Comparison of ENCODE assay signal across 8 cellular contexts in genomic region chr20:53677447-53678314, GRCh38.
DNase-seq lines count a peak whose midpoint lies in the region; ATAC-seq and TF ChIP-seq lines count a peak whose summit lies in the region.

No MANE protein-coding gene starts in this region.

- intact Hi-C loops in uterus (cut with DNase I; ENCODE audit: low total_unique reads) = no loop called here

- no peak for TF ChIP-seq POLR2A in uterus (IDR thresholded peaks at IDR 0.05)

- DNase-seq in AG10803 (ENCODE audit: low read depth) (peak; percentile 29), NCI-H2227 (lab: John Stamatoyannopoulos, UW; ENCODE audit: unreplicated experiment) (peak; percentile 51), uterus (peak; percentile 22 to 41), NCI-H748 treated with DMSO at 0.1 percent for 48 hours (lab: John Stamatoyannopoulos, UW) (no peak), NCI-H1930 (lab: John Stamatoyannopoulos, UW) (no peak)

- H3K36me3 ChIP-seq in liver (ENCODE audit: control insufficient read depth in 4 of 4, insufficient read depth in 3 of 4, low read depth in 1 of 4, low read length in 3 of 4) = no peaks in the 10 kb centered on the region
- H3K36me3 ChIP-seq in uterus = no peaks in the 10 kb centered on the region

- no peak overlapping the region for H3K4me3 ChIP-seq in AG10803 (ENCODE audit: low read length)
- peak overlapping the region in 2 of 3 donors; percentile 11 to 19 for H3K4me3 ChIP-seq in liver (ENCODE audit: low read depth in 1 of 3, low read length in 3 of 3)
- H3K4me3 ChIP-seq in uterus = no peak overlapping the region

- ATAC-seq in GM19455 (IDR thresholded peaks at IDR 0.05; ENCODE audit: unreplicated experiment) = no peak

- peaks cover 33% of the 10 kb centered on the region for H3K4me1 Mint-ChIP-seq in activated naive CD4-positive, alpha-beta T cell treated with anti-CD3 and anti-CD28 coated beads, Interleukin-2, amount 50 U/mL, for 24 hours

- 16% methylated on average over 12 of the region's 12 CpGs for WGBS in liver

- H3K27ac ChIP-seq in liver (ENCODE audit: low read depth in 1 of 2, low read length in 2 of 2) = peak overlapping the region; percentile 84 to 96
- peak overlapping the region; percentile 2 to 40 for H3K27ac ChIP-seq in uterus

- no peaks in the 10 kb centered on the region for H3K36me3 Mint-ChIP-seq in activated naive CD4-positive, alpha-beta T cell treated with anti-CD3 and anti-CD28 coated beads, Interleukin-2, amount 50 U/mL, for 24 hours

- H3K27me3 ChIP-seq in liver (ENCODE audit: control insufficient read depth in 4 of 4, insufficient read depth in 4 of 4, low read length in 3 of 4) = no peaks in the 10 kb centered on the region
- no peaks in the 10 kb centered on the region for H3K27me3 ChIP-seq in uterus

- no peaks in the 10 kb centered on the region for H3K9me3 Mint-ChIP-seq in activated naive CD4-positive, alpha-beta T cell treated with anti-CD3 and anti-CD28 coated beads, Interleukin-2, amount 50 U/mL, for 24 hours

- TF ChIP-seq CTCF in AG10803 (conservative IDR thresholded peaks at IDR 0.05; ENCODE audit: low read length) = no peak
- TF ChIP-seq CTCF in liver (IDR thresholded peaks at IDR 0.05; ENCODE audit: low read depth, low read length, missing input control) = peak; percentile 28
- no peak for TF ChIP-seq CTCF in uterus (IDR thresholded peaks at IDR 0.05)

- peak overlapping the region; percentile 77 for H3K4me3 Mint-ChIP-seq in activated naive CD4-positive, alpha-beta T cell treated with anti-CD3 and anti-CD28 coated beads, Interleukin-2, amount 50 U/mL, for 24 hours

- H3K4me1 ChIP-seq in liver (ENCODE audit: control insufficient read depth in 4 of 4, insufficient read depth in 4 of 4, low read length in 3 of 4) = peaks cover 0 to 32% (median 30%) of the 10 kb centered on the region in 4 donors
- no peaks in the 10 kb centered on the region for H3K4me1 ChIP-seq in uterus

- H3K27me3 Mint-ChIP-seq in activated naive CD4-positive, alpha-beta T cell treated with anti-CD3 and anti-CD28 coated beads, Interleukin-2, amount 50 U/mL, for 24 hours = no peaks in the 10 kb centered on the region

- peak overlapping the region; percentile 17 to 90 for H3K9ac ChIP-seq in liver (ENCODE audit: low read depth in 1 of 2, low read length in 2 of 2)

- peak; percentile 39 to 67 for TF ChIP-seq RAD21 in liver (IDR thresholded peaks at IDR 0.05)

- H3K9me3 ChIP-seq in liver (ENCODE audit: control insufficient read depth in 4 of 4, low read length in 3 of 4) (no peaks in the 10 kb centered on the region), uterus (no peaks in the 10 kb centered on the region)

- H3K27ac Mint-ChIP-seq in activated naive CD4-positive, alpha-beta T cell treated with anti-CD3 and anti-CD28 coated beads, Interleukin-2, amount 50 U/mL, for 24 hours = peak overlapping the region; percentile 78

TF ChIP-seq in liver, 16 proteins besides CTCF, POLR2A, EP300 and RAD21:
- TF ChIP-seq FOXA2 (IDR thresholded peaks at IDR 0.05) (peak; percentile 59), YY1 (IDR thresholded peaks at IDR 0.05) (peak; percentile 72), NR2F2 (IDR thresholded peaks at IDR 0.05) (peak; percentile 20), FOXA1 (IDR thresholded peaks at IDR 0.05) (peak; percentile 46), RXRA (IDR thresholded peaks at IDR 0.05) (peak in 1 of 2 donors; percentile 62), JUND (IDR thresholded peaks at IDR 0.05) (peak in 1 of 2 donors; percentile 82), HNF4G (IDR thresholded peaks at IDR 0.05) (peak; percentile 71), ZBTB33 (IDR thresholded peaks at IDR 0.05) (peak; percentile 75), HNF4A (conservative IDR thresholded peaks at IDR 0.05) (peak; percentile 86 to 94), REST (IDR thresholded peaks at IDR 0.05) (peak; percentile 49), ATF3 (IDR thresholded peaks at IDR 0.05) (no peak), TAF1 (conservative IDR thresholded peaks at IDR 0.05) (peak; percentile 66), SP1 (IDR thresholded peaks at IDR 0.05) (peak; percentile 91), MAX (IDR thresholded peaks at IDR 0.05) (peak; percentile 37), EGR1 (IDR thresholded peaks at IDR 0.05; ENCODE audit: low read depth in 2 of 2) (peak in 1 of 2 donors; percentile 20), GABPA (IDR thresholded peaks at IDR 0.05 in 1 of 2, conservative IDR thresholded peaks at IDR 0.05 in 1 of 2) (peak in 1 of 2 donors; percentile 36)
TF ChIP-seq in liver: peak in this region for 15.

Comparison
In these comparisons a context has a peak if more than half of its experiments do, and no peak if none do; other contexts are left out.
1. DNase-seq: peak in AG10803 (single experiment), NCI-H2227 (single experiment) and uterus (2 of 2); none in NCI-H748 treated with DMSO at 0.1 percent for 48 hours (single experiment) and NCI-H1930 (0 of 2).
2. H3K4me3 ChIP-seq: peak in liver (2 of 3); none in AG10803 (single experiment) and uterus (0 of 2).